8 cellular contexts compared by ENCODE assay signal in genomic region chr1:84944767-84945486, GRCh38. TPM values are rescaled to one million over a fixed set of nuclear protein-coding genes. Genes with fewer than 3 reads are reported as not detected.
DNase-seq lines count a peak whose midpoint lies in the region; TF ChIP-seq lines count a peak whose summit lies in the region.

No MANE protein-coding gene starts in this region.

- H3K27me3 Mint-ChIP-seq in H9 (ENCODE audit: low read depth) (no peaks in the 10 kb centered on the region; the same call in none of the 2 replicates), glutamatergic neuron (ENCODE audit: unreplicated experiment) (peaks cover 4% of the 10 kb centered on the region)

- no peak overlapping the region for H3T11ph ChIP-seq in H9 (ENCODE audit: low read length)

- DNase-seq in GM03348 (ENCODE audit: low spot score) (peak; percentile 83), H9 (peak; percentile 61), M059J (ENCODE audit: low read depth) (peak; percentile 94), SIG-M5 (lab: John Stamatoyannopoulos, UW) (peak; percentile 40), glutamatergic neuron (peak; percentile 45), pons (ENCODE audit: low spot score) (peak; percentile 98)
- DNase-seq in activated naive CD4-positive, alpha-beta T cell treated with anti-CD3 and anti-CD28 coated beads, Interleukin-2, amount 50 U/mL, for 16 hours = peak; percentile 59

- H3K36me3 ChIP-seq in urinary bladder (ENCODE audit: insufficient read depth) = no peaks in the 10 kb centered on the region

- H3K79me2 ChIP-seq in H9 (ENCODE audit: insufficient read depth, low read length) = no peaks in the 10 kb centered on the region

- no peaks in the 10 kb centered on the region for H4K20me1 ChIP-seq in H9 (ENCODE audit: control insufficient read depth, insufficient read depth, insufficient read length)

- no peaks in the 10 kb centered on the region for H3K27me3 ChIP-seq in H9 (ENCODE audit: insufficient read depth, low read length)

- H3K27ac ChIP-seq in H9 (ENCODE audit: insufficient read length, low read depth, low read length) (no peak overlapping the region), urinary bladder (ENCODE audit: low read depth) (no peak overlapping the region)

- no CpG with 5 or more reads among the region's 6 CpGs for WGBS in H9 (ENCODE audit: extremely low coverage, insufficient read length, low lambda C conversion rate)
- 2% methylated on average over 6 of the region's 6 CpGs for WGBS in urinary bladder

- no peak overlapping the region for H2BK15ac ChIP-seq in H9 (ENCODE audit: low read depth, low read length)

- no peak overlapping the region for H4K8ac ChIP-seq in H9 (replicated peaks; ENCODE audit: insufficient read length, low read depth, low read length)

- no peak overlapping the region for H2BK20ac ChIP-seq in H9 (ENCODE audit: low read depth, low read length, poor library complexity, severe bottlenecking)

- no peak overlapping the region for H3K9ac ChIP-seq in H9 (ENCODE audit: extremely low read depth, insufficient read length, low read length)

- no peaks in the 10 kb centered on the region for H3K79me1 ChIP-seq in H9 (ENCODE audit: insufficient read depth, low read depth, low read length, poor library complexity, severe bottlenecking)

- H2BK5ac ChIP-seq in H9 (ENCODE audit: insufficient read length, low read length) = no peak overlapping the region

- no peak overlapping the region for H2AFZ ChIP-seq in H9 (ENCODE audit: low read length)

- no peak overlapping the region for H2AK5ac ChIP-seq in H9 (ENCODE audit: insufficient read length, low read length)

- no peaks in the 10 kb centered on the region; a peak in 2 of 5 replicates for H3K9me3 Mint-ChIP-seq in H9
- H3K9me3 Mint-ChIP-seq in glutamatergic neuron (ENCODE audit: unreplicated experiment) = no peaks in the 10 kb centered on the region

- no peak overlapping the region for H3K23ac ChIP-seq in H9 (ENCODE audit: insufficient read length, low read depth, low read length)

- H3K4me2 ChIP-seq in H9 (ENCODE audit: insufficient read depth, insufficient read length, low read length) = no peak overlapping the region

- TF ChIP-seq CTCF in H9 (conservative IDR thresholded peaks at IDR 0.05) (peak; percentile 97), glutamatergic neuron (IDR thresholded peaks at IDR 0.05; ENCODE audit: partially characterized antibody, unreplicated experiment) (peak; percentile 91)

- H3K27ac Mint-ChIP-seq in H9 = peak overlapping the region in 1 of 3 experiments; percentile 68; a peak in 1 of 7 replicates
- H3K27ac Mint-ChIP-seq in glutamatergic neuron (ENCODE audit: unreplicated experiment) = no peak overlapping the region

- no peak overlapping the region for H3K18ac ChIP-seq in H9 (ENCODE audit: insufficient read length, low read depth, low read length)

- H4K91ac ChIP-seq in H9 (ENCODE audit: insufficient read length, low read depth, low read length) = no peak overlapping the region

- no peak overlapping the region for H3K4me3 Mint-ChIP-seq in H9
- H3K4me3 Mint-ChIP-seq in glutamatergic neuron (ENCODE audit: unreplicated experiment) = no peak overlapping the region

- H3K23me2 ChIP-seq in H9 (ENCODE audit: insufficient read length, low read depth, low read length, poor library complexity, severe bottlenecking) = no peaks in the 10 kb centered on the region

- H4K5ac ChIP-seq in H9 (ENCODE audit: insufficient read length, low read depth, low read length) = no peak overlapping the region

- no peak overlapping the region for H2BK120ac ChIP-seq in H9 (ENCODE audit: low read depth, low read length, poor library complexity, severe bottlenecking)

- no peak overlapping the region for H3K14ac ChIP-seq in H9 (ENCODE audit: insufficient read depth, low read length)

- H3K9me3 ChIP-seq in H9 (ENCODE audit: control insufficient read depth, low read depth, low read length) = no peaks in the 10 kb centered on the region

- H3K4me1 Mint-ChIP-seq in H9 (peaks cover 20 to 22% of the 10 kb centered on the region in 2 experiments), glutamatergic neuron (ENCODE audit: low read depth, unreplicated experiment) (peaks cover 3% of the 10 kb centered on the region)

- H3K4me3 ChIP-seq in urinary bladder (ENCODE audit: low read depth, low read length) = peak overlapping the region; percentile 41

- no peak overlapping the region for H3K56ac ChIP-seq in H9 (ENCODE audit: insufficient read length, low read depth, low read length)

- H3K36me3 Mint-ChIP-seq in H9 (ENCODE audit: insufficient read depth in 1 of 3, low read depth in 3 of 3) = no peaks in the 10 kb centered on the region
- no peaks in the 10 kb centered on the region for H3K36me3 Mint-ChIP-seq in glutamatergic neuron (ENCODE audit: unreplicated experiment)

- no peaks in the 10 kb centered on the region; the same call in 1 of the 2 replicates for H3K4me1 ChIP-seq in H9 (ENCODE audit: insufficient read depth, low read length)
- H3K4me1 ChIP-seq in urinary bladder (ENCODE audit: insufficient read depth) = no peaks in the 10 kb centered on the region

- no peak overlapping the region for H3K4ac ChIP-seq in H9 (ENCODE audit: low read depth, low read length)

- no peak overlapping the region for H2BK12ac ChIP-seq in H9 (ENCODE audit: insufficient read length, low read depth, low read length)

RNA-seq across cellular contexts. Expression of gene LPAR3, which starts 51.9 kb away (rescaled TPM):
- total RNA-seq in H9 (2021) (2.5 and 3.0 TPM in 2 replicates), glutamatergic neuron (ENCODE audit: unreplicated experiment) (14.0 TPM), urinary bladder (12.8 TPM)
- 2.6 and 3.6 TPM in 2 replicates for total RNA-seq in M059J (2014; rRNA removed; shearing (Covaris generic))
- 1.6 TPM for polyA plus RNA-seq in urinary bladder

RNA-seq across cellular contexts. Expression of gene MCOLN2, which starts 52.0 kb away (rescaled TPM):
- 0.70 and 1.3 TPM in 2 replicates for total RNA-seq in H9 (2021)
- 7.7 and 9.6 TPM in 2 replicates for total RNA-seq in M059J (2014; rRNA removed; shearing (Covaris generic))
- total RNA-seq in glutamatergic neuron (ENCODE audit: unreplicated experiment) = not detected
- total RNA-seq in urinary bladder = 0.90 TPM
- polyA plus RNA-seq in urinary bladder = 0.43 TPM

Comparison
In these comparisons a context has a peak if more than half of its experiments do, and no peak if none do; other contexts are left out.
1. DNase-seq: peak in every context shown above with its lines; median percentile 98 in pons; 94 in M059J; 83 in GM03348; 61 in H9; 59 in activated naive CD4-positive, alpha-beta T cell treated with anti-CD3 and anti-CD28 coated beads, Interleukin-2, amount 50 U/mL, for 16 hours; 45 in glutamatergic neuron; 40 in SIG-M5.